ENCODE assay signal across 9 cellular contexts in the genomic region with DNA sequence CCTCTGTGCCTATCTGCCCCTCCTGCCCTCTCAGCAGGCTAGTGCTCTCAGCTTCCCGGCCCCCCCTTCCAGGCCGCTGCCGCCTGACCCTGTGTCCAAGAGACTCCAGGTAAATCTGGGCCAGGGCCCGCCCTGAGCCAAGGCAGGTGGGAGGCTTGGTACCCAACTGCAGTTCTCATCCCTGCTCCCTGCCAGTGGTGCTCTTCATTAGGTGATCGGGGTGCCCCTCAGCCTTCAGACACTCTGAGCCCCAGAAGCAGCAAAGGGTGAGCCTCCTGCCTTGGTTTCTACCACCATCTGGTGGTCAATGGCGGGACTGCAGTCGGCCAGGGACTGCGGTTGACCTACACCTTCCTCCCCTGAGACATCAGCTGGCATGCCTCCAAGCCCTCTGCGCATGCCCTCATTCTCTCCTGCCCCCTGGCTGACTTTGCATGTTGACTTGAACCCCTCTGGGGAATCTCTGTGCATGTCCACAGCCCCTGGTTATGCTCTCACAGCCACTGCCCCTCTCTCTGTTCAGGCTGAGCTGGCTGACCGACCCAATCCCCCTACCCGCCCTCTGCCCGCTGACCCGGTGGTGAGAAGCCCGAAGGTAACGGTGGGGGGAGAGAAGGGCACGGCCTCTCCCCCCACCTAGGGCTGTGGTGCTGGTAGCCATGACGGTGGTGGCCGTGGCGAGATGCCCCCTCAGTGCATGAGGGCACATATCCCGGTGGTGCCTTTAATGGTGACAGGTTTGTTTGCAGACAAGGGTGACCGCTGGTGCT. TPM values are rescaled to one million over a fixed set of nuclear protein-coding genes. Genes with fewer than 3 reads are reported as not detected.
DNase-seq lines count a peak whose midpoint lies in the region; ATAC-seq and TF ChIP-seq lines count a peak whose summit lies in the region.
"Had no signal": no experiment of that assay in that cellular context is flagged by ENCODE, and none has a peak within 500 bp of the region (broad histone marks: within the 10 kb centered on the region; RNA-seq: fewer than 3 reads in every experiment).

No MANE protein-coding gene starts in this region.

- 0 out of 2 replicates have a peak, but pooled peaks cover 19% of the 10 kb centered on the region for H3K4me1 ChIP-seq in Caco-2
- peaks cover 19% of the 10 kb centered on the region for H3K4me1 ChIP-seq in psoas muscle
- no peaks in the 10 kb centered on the region for H3K4me1 ChIP-seq in aorta (ENCODE audit: control insufficient read depth in 1 of 2, insufficient read depth in 2 of 2, low read length in 2 of 2)

- TF ChIP-seq CTCF in Caco-2 (IDR thresholded peaks at IDR 0.05; ENCODE audit: insufficient read depth in 1 of 2, low read depth in 1 of 2, low read length in 1 of 2, severe bottlenecking in 1 of 2, unreplicated experiment in 1 of 2) (peak; percentile 98), SU-DHL-6 (IDR thresholded peaks at IDR 0.05; ENCODE audit: insufficient read depth, low read length, poor library complexity, severe bottlenecking) (peak; percentile 82), psoas muscle (IDR thresholded peaks at IDR 0.05) (peak; percentile 100)

- CTCF ChIA-PET in Caco-2 (lab: Charles Lee), result interaction anchor here (0.6 to 2.3 kb wide), 19 partner anchors 8 to 1393 kb away, joined by 3 to 24 read pairs (median 6); partner anchors contain the start of genes ADAM15, CKS1B, EFNA3 and FLAD1

- peaks cover 22% of the 10 kb centered on the region for H3K4me1 Mint-ChIP-seq in Caco-2 (ENCODE audit: low read depth, unreplicated experiment)
- H3K4me1 Mint-ChIP-seq in activated naive CD4-positive, alpha-beta T cell treated with anti-CD3 and anti-CD28 coated beads, Interleukin-2, amount 50 U/mL, for 24 hours, result peaks cover 35% of the 10 kb centered on the region

- ATAC-seq in psoas muscle (peak; percentile 72 to 77 (median 75)), aorta (ENCODE audit: low FRiP score) (peak; percentile 76)

- H2AFZ ChIP-seq in SU-DHL-6 (ENCODE audit: low read depth, low read length, severe bottlenecking), result peak overlapping the region; percentile 92

- H3K4me2 ChIP-seq in SU-DHL-6 (ENCODE audit: low read depth, low read length, poor library complexity, severe bottlenecking), result peak overlapping the region; percentile 73

- peaks cover 19% of the 10 kb centered on the region for H3K36me3 Mint-ChIP-seq in Caco-2 (ENCODE audit: insufficient read depth, unreplicated experiment)
- H3K36me3 Mint-ChIP-seq in activated naive CD4-positive, alpha-beta T cell treated with anti-CD3 and anti-CD28 coated beads, Interleukin-2, amount 50 U/mL, for 24 hours, result peaks cover 1% of the 10 kb centered on the region

- H3K9ac ChIP-seq in SU-DHL-6 (ENCODE audit: low read length), result peak overlapping the region; percentile 79; the same call in 1 of the 2 replicates

- H4K20me1 ChIP-seq in SU-DHL-6 (ENCODE audit: low read depth, low read length), result no peaks in the 10 kb centered on the region

- H3K27me3 Mint-ChIP-seq in Caco-2 (ENCODE audit: insufficient read depth, unreplicated experiment), result no peaks in the 10 kb centered on the region
- H3K27me3 Mint-ChIP-seq in activated naive CD4-positive, alpha-beta T cell treated with anti-CD3 and anti-CD28 coated beads, Interleukin-2, amount 50 U/mL, for 24 hours, result no peaks in the 10 kb centered on the region

- H3K27me3 ChIP-seq in Caco-2 (replicated peaks; ENCODE audit: control insufficient read depth, insufficient read depth, low read length) (no peaks in the 10 kb centered on the region), H7 (ENCODE audit: control insufficient read depth, insufficient read depth, low read length) (peaks cover 9% of the 10 kb centered on the region), SU-DHL-6 (ENCODE audit: low read length) (no peaks in the 10 kb centered on the region), psoas muscle (ENCODE audit: insufficient read depth in 3 of 3, low read length in 2 of 3) (no peaks in the 10 kb centered on the region), aorta (ENCODE audit: control insufficient read depth in 1 of 2, insufficient read depth in 2 of 2, low read length in 1 of 2) (no peaks in the 10 kb centered on the region)

- peaks cover 7% of the 10 kb centered on the region; the same call in 1 of the 2 replicates for H3F3A ChIP-seq in SU-DHL-6 (ENCODE audit: insufficient read depth)

- H3K4me3 ChIP-seq in Caco-2 (ENCODE audit: low read depth, low read length) (no peak overlapping the region), H7 (ENCODE audit: insufficient read depth, low read depth, low read length) (peak overlapping the region; percentile 19; the same call in 1 of the 2 replicates), SU-DHL-6 (ENCODE audit: insufficient read depth, low read length, poor library complexity, severe bottlenecking) (peak overlapping the region; percentile 94), psoas muscle (no peak overlapping the region), aorta (ENCODE audit: low read length in 2 of 2) (no peak overlapping the region)

- H3K27ac Mint-ChIP-seq in Caco-2 (ENCODE audit: unreplicated experiment), result no peak overlapping the region
- H3K27ac Mint-ChIP-seq in activated naive CD4-positive, alpha-beta T cell treated with anti-CD3 and anti-CD28 coated beads, Interleukin-2, amount 50 U/mL, for 24 hours, result peak overlapping the region; percentile 65

- H3K79me2 ChIP-seq in SU-DHL-6 (ENCODE audit: insufficient read depth, low read length), result no peaks in the 10 kb centered on the region

- H3K9me3 Mint-ChIP-seq in Caco-2 (ENCODE audit: unreplicated experiment), result no peaks in the 10 kb centered on the region
- H3K9me3 Mint-ChIP-seq in activated naive CD4-positive, alpha-beta T cell treated with anti-CD3 and anti-CD28 coated beads, Interleukin-2, amount 50 U/mL, for 24 hours, result no peaks in the 10 kb centered on the region

- H3K4me3 Mint-ChIP-seq in Caco-2 (ENCODE audit: unreplicated experiment), result no peak overlapping the region
- H3K4me3 Mint-ChIP-seq in activated naive CD4-positive, alpha-beta T cell treated with anti-CD3 and anti-CD28 coated beads, Interleukin-2, amount 50 U/mL, for 24 hours, result peak overlapping the region; percentile 34

- H3K36me3 ChIP-seq in Caco-2 (ENCODE audit: control insufficient read depth, insufficient read depth, low read length) (peaks cover 2% of the 10 kb centered on the region; the same call in 1 of the 2 replicates), H7 (replicated peaks; ENCODE audit: control insufficient read depth, insufficient read depth, low read length) (peaks cover 3% of the 10 kb centered on the region), SU-DHL-6 (ENCODE audit: low read length) (no peaks in the 10 kb centered on the region), psoas muscle (ENCODE audit: insufficient read depth in 1 of 2, low read depth in 1 of 2) (peaks cover 0 to 45% of the 10 kb centered on the region in 2 donors), aorta (ENCODE audit: control insufficient read depth in 1 of 2, insufficient read depth in 2 of 2, low read length in 1 of 2) (peaks cover 0 to 2% of the 10 kb centered on the region in 2 donors)

- H3K9me2 ChIP-seq in SU-DHL-6 (replicated peaks; ENCODE audit: insufficient read depth, low read length), result no peaks in the 10 kb centered on the region

- intact Hi-C loops in Caco-2 (cut with micrococcal nuclease; ENCODE audit: unreplicated experiment) (loop anchor here (1.0 to 5.0 kb wide), 4 partner anchors 11 to 104 kb away; partner anchors contain the start of genes CKS1B, PBXIP1 and SHC1), cardiac septum (cut with DNase I) (loop anchor here (2.0 to 5.0 kb wide), 2 partner anchors 15 to 44 kb away; no protein-coding TSS in a partner anchor), psoas muscle (cut with DNase I) (loop anchor here in 1 of 2 donors (1.0 to 10.0 kb wide), 4 partner anchors 16 to 397 kb away; no protein-coding TSS in a partner anchor), aorta (cut with DNase I) (loop anchor here in 1 of 2 donors (5.0 kb wide), 1 partner anchor 59 kb away; the partner anchor contains the start of gene ZBTB7B)

- 29 to 32% (median 31%) methylated on average over 18 to 21 of the region's 21 CpGs for WGBS in psoas muscle, 3 donors
- WGBS in aorta, 2 donors, result 23 to 24% methylated on average over 20 to 21 of the region's 21 CpGs

- H3K27ac ChIP-seq in SU-DHL-6 (ENCODE audit: low read depth, low read length) (no peak overlapping the region), psoas muscle (no peak overlapping the region), aorta (ENCODE audit: low read depth in 1 of 2, low read length in 2 of 2) (no peak overlapping the region)

- DNase-seq in Caco-2 (peak; percentile 85 to 91), H7 (peak; percentile 97), NCI-H1436 treated with DMSO at 0.1 percent for 48 hours (lab: John Stamatoyannopoulos, UW) (peak; percentile 61), cardiac septum (ENCODE audit: low spot score) (peak; percentile 92), psoas muscle (peak; percentile 88 to 94), aorta (peak; percentile 89 to 96)

- no TSS peak for BruUV-seq in Caco-2 (replicated peaks; lab: Mats Ljungman, UMichigan)

- no peaks in the 10 kb centered on the region for H3K9me3 ChIP-seq in Caco-2
- H3K9me3 ChIP-seq in SU-DHL-6 (ENCODE audit: insufficient read depth, low read length), result no peaks in the 10 kb centered on the region
- H3K9me3 ChIP-seq in psoas muscle, result no peaks in the 10 kb centered on the region
- no peaks in the 10 kb centered on the region for H3K9me3 ChIP-seq in aorta (ENCODE audit: control insufficient read depth, low read length)

- POLR2A ChIA-PET in Caco-2 (lab: Charles Lee), result no interaction called here

RNA-seq across cellular contexts. Expression of gene EFNA4, which starts 2.0 kb away (rescaled TPM):
- 13.8 and 16.0 TPM in 2 replicates for total RNA-seq in Caco-2 (2022)
- total RNA-seq in H7 (2014; rRNA removed; shearing (Covaris generic)), result 59.5 and 59.6 TPM in 2 replicates
- total RNA-seq in cardiac septum, result 1.9 TPM
- 1 to 10 TPM in 1 of 4 donors, under 1 TPM in 3; 0.69 to 1.1 (median 0.77) TPM for total RNA-seq in psoas muscle
- polyA plus RNA-seq in psoas muscle, result 1 to 10 TPM in 2 of 3 donors, under 1 TPM in 1; 0.39 to 1.3 (median 1.2) TPM
- total RNA-seq in aorta, result 1 to 10 TPM; 3.0 to 5.7 TPM
- polyA plus RNA-seq in aorta, result 1 to 10 TPM; 3.9 to 4.0 TPM

RNA-seq across cellular contexts. Expression of gene ADAM15, which starts 10.4 kb away (rescaled TPM):
- total RNA-seq in Caco-2 (2022), result 44.0 and 48.2 TPM in 2 replicates
- total RNA-seq in H7 (2014; rRNA removed; shearing (Covaris generic)), result 34.9 and 35.0 TPM in 2 replicates
- 69.9 TPM for total RNA-seq in cardiac septum
- 10 to 100 TPM; 38.4 to 50.9 (median 49.3) TPM for total RNA-seq in psoas muscle
- 10 to 100 TPM; 33.2 to 45.4 (median 41.0) TPM for polyA plus RNA-seq in psoas muscle
- 100 to 1,000 TPM; 129 to 180 TPM for total RNA-seq in aorta
- 10 to 100 TPM; 17.3 to 89.3 TPM for polyA plus RNA-seq in aorta

RNA-seq across cellular contexts. Expression of gene EFNA3, which starts 17.1 kb away (rescaled TPM):
- total RNA-seq in Caco-2 (2022) (3.4 and 3.5 TPM in 2 replicates), cardiac septum (1.2 TPM), psoas muscle (under 1 TPM in 3 of 4 donors, not detected in 1; 0.32 to 0.69 (median 0.57) TPM), aorta (1 to 10 TPM; 1.8 to 3.2 TPM)
- total RNA-seq in H7 (2014; rRNA removed; shearing (Covaris generic)), result 17.5 and 24.9 TPM in 2 replicates
- polyA plus RNA-seq in psoas muscle (under 1 TPM; 0.17 to 1.00 (median 0.39) TPM), aorta (under 1 TPM in 1 of 2 donors, not detected in 1; 0.41 TPM)

RNA-seq across cellular contexts. Expression of gene DCST1, which starts 27.9 kb away (rescaled TPM):
- total RNA-seq in Caco-2 (2022) (0.32 TPM in 1 of 2 replicates, not detected in the other), cardiac septum (not detected), psoas muscle (under 1 TPM in 2 of 4 donors, not detected in 2; 0.12 to 0.34 TPM), aorta (under 1 TPM in 1 of 2 donors, not detected in 1; 0.26 TPM)
- total RNA-seq in H7 (2014; rRNA removed; shearing (Covaris generic)), result not detected in 2 replicates
- polyA plus RNA-seq in psoas muscle (not detected), aorta (not detected)
- total RNA-seq: T-helper 1 cell treated with Interleukin-12 subunit alpha and Interleukin-12 subunit beta and Interleukin-4 antibody, amounts not matched to agents 30 ng/mL and 1 ng/mL, for 36 hours had no signal

RNA-seq across cellular contexts. Expression of gene DCST2, which starts 28.0 kb away (rescaled TPM):
- total RNA-seq in Caco-2 (2022) (0.26 and 0.61 TPM in 2 replicates), cardiac septum (0.51 TPM), psoas muscle (under 1 TPM in 2 of 4 donors, not detected in 2; 0.19 to 0.56 TPM), aorta (1 to 10 TPM in 1 of 2 donors, under 1 TPM in 1; 0.75 to 1.8 TPM)
- total RNA-seq in H7 (2014; rRNA removed; shearing (Covaris generic)), result 0.31 and 1.5 TPM in 2 replicates
- polyA plus RNA-seq in psoas muscle (under 1 TPM; 0.04 to 0.38 (median 0.07) TPM), aorta (1 to 10 TPM in 1 of 2 donors, under 1 TPM in 1; 0.25 to 5.6 TPM)

Comparison
In these comparisons a context has a peak if more than half of its experiments do, and no peak if none do; other contexts are left out.
1. H3K4me3 ChIP-seq: peak in H7 (single experiment) and SU-DHL-6 (single experiment); none in Caco-2 (single experiment), psoas muscle (single experiment) and aorta (0 of 2).
2. Peak in every context shown above with its lines, with median percentiles within 50 percentile points of each other: DNase-seq and CTCF ChIP-seq.